Comparison of ENCODE assay signal across 1 cellular context in the genomic region with DNA sequence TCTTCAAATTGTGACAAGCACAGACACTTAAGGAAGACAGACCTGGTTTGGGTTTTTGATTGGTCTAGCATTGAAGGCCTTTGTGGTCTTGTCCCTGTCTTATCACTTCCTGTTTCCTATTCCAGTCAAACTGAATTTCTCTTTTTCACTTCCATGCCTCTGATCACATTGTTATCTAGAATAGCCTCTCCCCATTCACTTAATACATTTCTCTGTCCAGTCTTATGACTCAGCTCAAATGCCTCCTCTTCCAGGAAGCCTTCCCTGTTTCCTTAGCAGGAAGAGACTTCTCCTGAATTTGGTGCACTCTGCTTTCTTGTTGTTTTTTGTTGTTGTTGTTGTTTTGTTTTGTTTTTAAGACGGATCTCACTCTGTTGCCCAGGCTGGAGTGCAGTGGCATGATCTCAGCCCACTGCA.
A peak's percentile ranks its signal among the peaks of the same experiment; 100 is the strongest.
TF ChIP-seq lines count a peak whose summit lies in the region.

No MANE protein-coding gene starts in this region.

TF ChIP-seq in K562, 482 proteins besides CTCF, POLR2A, EP300 and RAD21 (continued from another document and continues in another):
- TF ChIP-seq, protein P1, sequence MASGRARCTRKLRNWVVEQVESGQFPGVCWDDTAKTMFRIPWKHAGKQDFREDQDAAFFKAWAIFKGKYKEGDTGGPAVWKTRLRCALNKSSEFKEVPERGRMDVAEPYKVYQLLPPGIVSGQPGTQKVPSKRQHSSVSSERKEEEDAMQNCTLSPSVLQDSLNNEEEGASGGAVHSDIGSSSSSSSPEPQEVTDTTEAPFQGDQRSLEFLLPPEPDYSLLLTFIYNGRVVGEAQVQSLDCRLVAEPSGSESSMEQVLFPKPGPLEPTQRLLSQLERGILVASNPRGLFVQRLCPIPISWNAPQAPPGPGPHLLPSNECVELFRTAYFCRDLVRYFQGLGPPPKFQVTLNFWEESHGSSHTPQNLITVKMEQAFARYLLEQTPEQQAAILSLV (tag; IDR thresholded peaks at IDR 0.05): no peak
- TF ChIP-seq RFX5 (IDR thresholded peaks at IDR 0.05; ENCODE audit: low read depth, low read length): no peak
- no peak for TF ChIP-seq SAFB (IDR thresholded peaks at IDR 0.05; ENCODE audit: borderline replicate concordance, low read depth, low read length)
- TF ChIP-seq, protein P2, sequence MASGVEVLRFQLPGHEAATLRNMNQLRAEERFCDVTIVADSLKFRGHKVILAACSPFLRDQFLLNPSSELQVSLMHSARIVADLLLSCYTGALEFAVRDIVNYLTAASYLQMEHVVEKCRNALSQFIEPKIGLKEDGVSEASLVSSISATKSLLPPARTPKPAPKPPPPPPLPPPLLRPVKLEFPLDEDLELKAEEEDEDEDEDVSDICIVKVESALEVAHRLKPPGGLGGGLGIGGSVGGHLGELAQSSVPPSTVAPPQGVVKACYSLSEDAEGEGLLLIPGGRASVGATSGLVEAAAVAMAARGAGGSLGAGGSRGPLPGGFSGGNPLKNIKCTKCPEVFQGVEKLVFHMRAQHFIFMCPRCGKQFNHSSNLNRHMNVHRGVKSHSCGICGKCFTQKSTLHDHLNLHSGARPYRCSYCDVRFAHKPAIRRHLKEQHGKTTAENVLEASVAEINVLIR (CRISPR knock-in tag; IDR thresholded peaks at IDR 0.05): no peak
- TF ChIP-seq, protein P3, sequence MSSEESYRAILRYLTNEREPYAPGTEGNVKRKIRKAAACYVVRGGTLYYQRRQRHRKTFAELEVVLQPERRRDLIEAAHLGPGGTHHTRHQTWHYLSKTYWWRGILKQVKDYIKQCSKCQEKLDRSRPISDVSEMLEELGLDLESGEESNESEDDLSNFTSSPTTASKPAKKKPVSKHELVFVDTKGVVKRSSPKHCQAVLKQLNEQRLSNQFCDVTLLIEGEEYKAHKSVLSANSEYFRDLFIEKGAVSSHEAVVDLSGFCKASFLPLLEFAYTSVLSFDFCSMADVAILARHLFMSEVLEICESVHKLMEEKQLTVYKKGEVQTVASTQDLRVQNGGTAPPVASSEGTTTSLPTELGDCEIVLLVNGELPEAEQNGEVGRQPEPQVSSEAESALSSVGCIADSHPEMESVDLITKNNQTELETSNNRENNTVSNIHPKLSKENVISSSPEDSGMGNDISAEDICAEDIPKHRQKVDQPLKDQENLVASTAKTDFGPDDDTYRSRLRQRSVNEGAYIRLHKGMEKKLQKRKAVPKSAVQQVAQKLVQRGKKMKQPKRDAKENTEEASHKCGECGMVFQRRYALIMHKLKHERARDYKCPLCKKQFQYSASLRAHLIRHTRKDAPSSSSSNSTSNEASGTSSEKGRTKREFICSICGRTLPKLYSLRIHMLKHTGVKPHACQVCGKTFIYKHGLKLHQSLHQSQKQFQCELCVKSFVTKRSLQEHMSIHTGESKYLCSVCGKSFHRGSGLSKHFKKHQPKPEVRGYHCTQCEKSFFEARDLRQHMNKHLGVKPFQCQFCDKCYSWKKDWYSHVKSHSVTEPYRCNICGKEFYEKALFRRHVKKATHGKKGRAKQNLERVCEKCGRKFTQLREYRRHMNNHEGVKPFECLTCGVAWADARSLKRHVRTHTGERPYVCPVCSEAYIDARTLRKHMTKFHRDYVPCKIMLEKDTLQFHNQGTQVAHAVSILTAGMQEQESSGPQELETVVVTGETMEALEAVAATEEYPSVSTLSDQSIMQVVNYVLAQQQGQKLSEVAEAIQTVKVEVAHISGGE (CRISPR knock-in tag; IDR thresholded peaks at IDR 0.05): no peak
- TF ChIP-seq TBL1XR1 (IDR thresholded peaks at IDR 0.05; ENCODE audit: low read length in 2 of 2): 0 out of 4 replicates have a peak, but pooled peaks of 1 of the 2 experiments have one; percentile 9
- 0 out of 2 replicates have a peak, but pooled peaks have one; percentile 5 for TF ChIP-seq CREM (IDR thresholded peaks at IDR 0.05; ENCODE audit: low read depth)
- no peak for TF ChIP-seq ZNF507 (tag; conservative IDR thresholded peaks at IDR 0.05)
- TF ChIP-seq XRCC5 (IDR thresholded peaks at IDR 0.05; ENCODE audit: low read depth, low read length): no peak
- TF ChIP-seq, protein P4, sequence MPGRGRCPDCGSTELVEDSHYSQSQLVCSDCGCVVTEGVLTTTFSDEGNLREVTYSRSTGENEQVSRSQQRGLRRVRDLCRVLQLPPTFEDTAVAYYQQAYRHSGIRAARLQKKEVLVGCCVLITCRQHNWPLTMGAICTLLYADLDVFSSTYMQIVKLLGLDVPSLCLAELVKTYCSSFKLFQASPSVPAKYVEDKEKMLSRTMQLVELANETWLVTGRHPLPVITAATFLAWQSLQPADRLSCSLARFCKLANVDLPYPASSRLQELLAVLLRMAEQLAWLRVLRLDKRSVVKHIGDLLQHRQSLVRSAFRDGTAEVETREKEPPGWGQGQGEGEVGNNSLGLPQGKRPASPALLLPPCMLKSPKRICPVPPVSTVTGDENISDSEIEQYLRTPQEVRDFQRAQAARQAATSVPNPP (IDR thresholded peaks at IDR 0.05; ENCODE audit: borderline replicate concordance, insufficient read depth, insufficient read length): no peak
- TF ChIP-seq, protein P5, sequence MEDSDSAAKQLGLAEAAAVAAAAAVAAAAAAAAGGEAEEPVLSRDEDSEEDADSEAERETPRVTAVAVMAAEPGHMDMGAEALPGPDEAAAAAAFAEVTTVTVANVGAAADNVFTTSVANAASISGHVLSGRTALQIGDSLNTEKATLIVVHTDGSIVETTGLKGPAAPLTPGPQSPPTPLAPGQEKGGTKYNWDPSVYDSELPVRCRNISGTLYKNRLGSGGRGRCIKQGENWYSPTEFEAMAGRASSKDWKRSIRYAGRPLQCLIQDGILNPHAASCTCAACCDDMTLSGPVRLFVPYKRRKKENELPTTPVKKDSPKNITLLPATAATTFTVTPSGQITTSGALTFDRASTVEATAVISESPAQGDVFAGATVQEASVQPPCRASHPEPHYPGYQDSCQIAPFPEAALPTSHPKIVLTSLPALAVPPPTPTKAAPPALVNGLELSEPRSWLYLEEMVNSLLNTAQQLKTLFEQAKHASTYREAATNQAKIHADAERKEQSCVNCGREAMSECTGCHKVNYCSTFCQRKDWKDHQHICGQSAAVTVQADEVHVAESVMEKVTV (CRISPR knock-in tag; IDR thresholded peaks at IDR 0.05): no peak
- TF ChIP-seq KLF10 (CRISPR knock-in tag; IDR thresholded peaks at IDR 0.05): no peak
- TF ChIP-seq SMARCA5 (IDR thresholded peaks at IDR 0.05): peak; percentile 99
- TF ChIP-seq, protein P6, sequence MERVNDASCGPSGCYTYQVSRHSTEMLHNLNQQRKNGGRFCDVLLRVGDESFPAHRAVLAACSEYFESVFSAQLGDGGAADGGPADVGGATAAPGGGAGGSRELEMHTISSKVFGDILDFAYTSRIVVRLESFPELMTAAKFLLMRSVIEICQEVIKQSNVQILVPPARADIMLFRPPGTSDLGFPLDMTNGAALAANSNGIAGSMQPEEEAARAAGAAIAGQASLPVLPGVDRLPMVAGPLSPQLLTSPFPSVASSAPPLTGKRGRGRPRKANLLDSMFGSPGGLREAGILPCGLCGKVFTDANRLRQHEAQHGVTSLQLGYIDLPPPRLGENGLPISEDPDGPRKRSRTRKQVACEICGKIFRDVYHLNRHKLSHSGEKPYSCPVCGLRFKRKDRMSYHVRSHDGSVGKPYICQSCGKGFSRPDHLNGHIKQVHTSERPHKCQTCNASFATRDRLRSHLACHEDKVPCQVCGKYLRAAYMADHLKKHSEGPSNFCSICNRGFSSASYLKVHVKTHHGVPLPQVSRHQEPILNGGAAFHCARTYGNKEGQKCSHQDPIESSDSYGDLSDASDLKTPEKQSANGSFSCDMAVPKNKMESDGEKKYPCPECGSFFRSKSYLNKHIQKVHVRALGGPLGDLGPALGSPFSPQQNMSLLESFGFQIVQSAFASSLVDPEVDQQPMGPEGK (CRISPR knock-in tag; IDR thresholded peaks at IDR 0.05; ENCODE audit: borderline replicate concordance): no peak
- peak; percentile 73 for TF ChIP-seq ETV5 (CRISPR knock-in tag; IDR thresholded peaks at IDR 0.05; ENCODE audit: low read depth)
- TF ChIP-seq KHSRP (IDR thresholded peaks at IDR 0.05): no peak
- 0 out of 2 replicates have a peak, but pooled peaks have one; percentile 30 for TF ChIP-seq RAD51 (IDR thresholded peaks at IDR 0.05; ENCODE audit: borderline replicate concordance, low read depth)
- TF ChIP-seq NR1H2 (CRISPR knock-in tag; IDR thresholded peaks at IDR 0.05): no peak
- no peak; the same call in 1 of the 2 replicates for TF ChIP-seq MEF2D (tag; conservative IDR thresholded peaks at IDR 0.05; ENCODE audit: low read depth)
- TF ChIP-seq BRF1 (IDR thresholded peaks at IDR 0.05; ENCODE audit: borderline replicate concordance, extremely low read depth, insufficient read length): no peak
- TF ChIP-seq, protein P7, sequence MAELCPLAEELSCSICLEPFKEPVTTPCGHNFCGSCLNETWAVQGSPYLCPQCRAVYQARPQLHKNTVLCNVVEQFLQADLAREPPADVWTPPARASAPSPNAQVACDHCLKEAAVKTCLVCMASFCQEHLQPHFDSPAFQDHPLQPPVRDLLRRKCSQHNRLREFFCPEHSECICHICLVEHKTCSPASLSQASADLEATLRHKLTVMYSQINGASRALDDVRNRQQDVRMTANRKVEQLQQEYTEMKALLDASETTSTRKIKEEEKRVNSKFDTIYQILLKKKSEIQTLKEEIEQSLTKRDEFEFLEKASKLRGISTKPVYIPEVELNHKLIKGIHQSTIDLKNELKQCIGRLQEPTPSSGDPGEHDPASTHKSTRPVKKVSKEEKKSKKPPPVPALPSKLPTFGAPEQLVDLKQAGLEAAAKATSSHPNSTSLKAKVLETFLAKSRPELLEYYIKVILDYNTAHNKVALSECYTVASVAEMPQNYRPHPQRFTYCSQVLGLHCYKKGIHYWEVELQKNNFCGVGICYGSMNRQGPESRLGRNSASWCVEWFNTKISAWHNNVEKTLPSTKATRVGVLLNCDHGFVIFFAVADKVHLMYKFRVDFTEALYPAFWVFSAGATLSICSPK (IDR thresholded peaks at IDR 0.05; ENCODE audit: borderline replicate concordance): no peak
- TF ChIP-seq, protein P8, sequence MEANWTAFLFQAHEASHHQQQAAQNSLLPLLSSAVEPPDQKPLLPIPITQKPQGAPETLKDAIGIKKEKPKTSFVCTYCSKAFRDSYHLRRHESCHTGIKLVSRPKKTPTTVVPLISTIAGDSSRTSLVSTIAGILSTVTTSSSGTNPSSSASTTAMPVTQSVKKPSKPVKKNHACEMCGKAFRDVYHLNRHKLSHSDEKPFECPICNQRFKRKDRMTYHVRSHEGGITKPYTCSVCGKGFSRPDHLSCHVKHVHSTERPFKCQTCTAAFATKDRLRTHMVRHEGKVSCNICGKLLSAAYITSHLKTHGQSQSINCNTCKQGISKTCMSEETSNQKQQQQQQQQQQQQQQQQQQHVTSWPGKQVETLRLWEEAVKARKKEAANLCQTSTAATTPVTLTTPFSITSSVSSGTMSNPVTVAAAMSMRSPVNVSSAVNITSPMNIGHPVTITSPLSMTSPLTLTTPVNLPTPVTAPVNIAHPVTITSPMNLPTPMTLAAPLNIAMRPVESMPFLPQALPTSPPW (CRISPR knock-in tag; IDR thresholded peaks at IDR 0.05): no peak
- TF ChIP-seq NR2C1 (IDR thresholded peaks at IDR 0.05): 0 out of 2 replicates have a peak, but pooled peaks have one; percentile 28
- no peak; the same call in 1 of the 2 replicates for TF ChIP-seq NR2C1 (tag; IDR thresholded peaks at IDR 0.05)
- TF ChIP-seq CCAR2 (IDR thresholded peaks at IDR 0.05; ENCODE audit: low read depth, low read length): no peak
- TF ChIP-seq MYBL2 (IDR thresholded peaks at IDR 0.05; ENCODE audit: low read depth): no peak
- no peak for TF ChIP-seq MYBL2 (CRISPR knock-in tag; IDR thresholded peaks at IDR 0.05; ENCODE audit: borderline replicate concordance)
- no peak for TF ChIP-seq ZNF217 (CRISPR knock-in tag; IDR thresholded peaks at IDR 0.05)
- peak; percentile 86 for TF ChIP-seq ARID1B (IDR thresholded peaks at IDR 0.05)
- TF ChIP-seq ILK (tag; IDR thresholded peaks at IDR 0.05; ENCODE audit: borderline replicate concordance, low read depth): no peak
- TF ChIP-seq, protein P9, sequence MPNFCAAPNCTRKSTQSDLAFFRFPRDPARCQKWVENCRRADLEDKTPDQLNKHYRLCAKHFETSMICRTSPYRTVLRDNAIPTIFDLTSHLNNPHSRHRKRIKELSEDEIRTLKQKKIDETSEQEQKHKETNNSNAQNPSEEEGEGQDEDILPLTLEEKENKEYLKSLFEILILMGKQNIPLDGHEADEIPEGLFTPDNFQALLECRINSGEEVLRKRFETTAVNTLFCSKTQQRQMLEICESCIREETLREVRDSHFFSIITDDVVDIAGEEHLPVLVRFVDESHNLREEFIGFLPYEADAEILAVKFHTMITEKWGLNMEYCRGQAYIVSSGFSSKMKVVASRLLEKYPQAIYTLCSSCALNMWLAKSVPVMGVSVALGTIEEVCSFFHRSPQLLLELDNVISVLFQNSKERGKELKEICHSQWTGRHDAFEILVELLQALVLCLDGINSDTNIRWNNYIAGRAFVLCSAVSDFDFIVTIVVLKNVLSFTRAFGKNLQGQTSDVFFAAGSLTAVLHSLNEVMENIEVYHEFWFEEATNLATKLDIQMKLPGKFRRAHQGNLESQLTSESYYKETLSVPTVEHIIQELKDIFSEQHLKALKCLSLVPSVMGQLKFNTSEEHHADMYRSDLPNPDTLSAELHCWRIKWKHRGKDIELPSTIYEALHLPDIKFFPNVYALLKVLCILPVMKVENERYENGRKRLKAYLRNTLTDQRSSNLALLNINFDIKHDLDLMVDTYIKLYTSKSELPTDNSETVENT (CRISPR knock-in tag; IDR thresholded peaks at IDR 0.05): no peak
- peak; percentile 23 for TF ChIP-seq MEIS2 (IDR thresholded peaks at IDR 0.05; ENCODE audit: partially characterized antibody)
- TF ChIP-seq TOE1 (IDR thresholded peaks at IDR 0.05; ENCODE audit: borderline replicate concordance): peak; percentile 77
- no peak for TF ChIP-seq TOE1 (CRISPR knock-in tag; IDR thresholded peaks at IDR 0.05; ENCODE audit: borderline replicate concordance, low read depth)
- TF ChIP-seq CBX3 (IDR thresholded peaks at IDR 0.05; ENCODE audit: borderline replicate concordance in 1 of 2, low read length in 2 of 2): peak in 1 of 2 experiments; percentile 74; a peak in 1 of 3 replicates
- TF ChIP-seq LCOR (CRISPR knock-in tag; IDR thresholded peaks at IDR 0.05): 0 out of 2 replicates have a peak, but pooled peaks have one; percentile 13
- TF ChIP-seq, protein P10, sequence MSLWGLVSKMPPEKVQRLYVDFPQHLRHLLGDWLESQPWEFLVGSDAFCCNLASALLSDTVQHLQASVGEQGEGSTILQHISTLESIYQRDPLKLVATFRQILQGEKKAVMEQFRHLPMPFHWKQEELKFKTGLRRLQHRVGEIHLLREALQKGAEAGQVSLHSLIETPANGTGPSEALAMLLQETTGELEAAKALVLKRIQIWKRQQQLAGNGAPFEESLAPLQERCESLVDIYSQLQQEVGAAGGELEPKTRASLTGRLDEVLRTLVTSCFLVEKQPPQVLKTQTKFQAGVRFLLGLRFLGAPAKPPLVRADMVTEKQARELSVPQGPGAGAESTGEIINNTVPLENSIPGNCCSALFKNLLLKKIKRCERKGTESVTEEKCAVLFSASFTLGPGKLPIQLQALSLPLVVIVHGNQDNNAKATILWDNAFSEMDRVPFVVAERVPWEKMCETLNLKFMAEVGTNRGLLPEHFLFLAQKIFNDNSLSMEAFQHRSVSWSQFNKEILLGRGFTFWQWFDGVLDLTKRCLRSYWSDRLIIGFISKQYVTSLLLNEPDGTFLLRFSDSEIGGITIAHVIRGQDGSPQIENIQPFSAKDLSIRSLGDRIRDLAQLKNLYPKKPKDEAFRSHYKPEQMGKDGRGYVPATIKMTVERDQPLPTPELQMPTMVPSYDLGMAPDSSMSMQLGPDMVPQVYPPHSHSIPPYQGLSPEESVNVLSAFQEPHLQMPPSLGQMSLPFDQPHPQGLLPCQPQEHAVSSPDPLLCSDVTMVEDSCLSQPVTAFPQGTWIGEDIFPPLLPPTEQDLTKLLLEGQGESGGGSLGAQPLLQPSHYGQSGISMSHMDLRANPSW (CRISPR knock-in tag; IDR thresholded peaks at IDR 0.05): no peak
- peak; percentile 45; the same call in 1 of the 2 replicates for TF ChIP-seq MTA2 (IDR thresholded peaks at IDR 0.05; ENCODE audit: low read depth)
- TF ChIP-seq SPI1 (IDR thresholded peaks at IDR 0.05; ENCODE audit: borderline replicate concordance, low read depth, low read length): peak; percentile 93
